Comparison of ENCODE assay signal across 24 cellular contexts in genomic region chr2:31923662-31924061, GRCh38.
DNase-seq lines count a peak whose midpoint lies in the region; ATAC-seq, FAIRE-seq and TF ChIP-seq lines count a peak whose summit lies in the region.
"Had no signal": no experiment of that assay in that cellular context is flagged by ENCODE, and none has a peak within 500 bp of the region (broad histone marks: within the 10 kb centered on the region; RNA-seq: fewer than 3 reads in every experiment).

No MANE protein-coding gene starts in this region.

- H3K27me3 ChIP-seq in left ventricle myocardium inferior (ENCODE audit: low read depth): no peaks in the 10 kb centered on the region
- no peaks in the 10 kb centered on the region for H3K27me3 ChIP-seq in right cardiac atrium (ENCODE audit: control insufficient read depth, insufficient read depth)
- no peaks in the 10 kb centered on the region for H3K27me3 ChIP-seq in endodermal cell (ENCODE audit: control insufficient read depth, insufficient read depth, low read length, poor library complexity, severe bottlenecking)

- H3K27ac ChIP-seq in left ventricle myocardium inferior (replicated peaks): peak overlapping the region; percentile 57
- H3K27ac ChIP-seq in right cardiac atrium (ENCODE audit: low read length): no peak overlapping the region
- no peak overlapping the region for H3K27ac ChIP-seq in endodermal cell (ENCODE audit: low read depth, low read length)
- H3K27ac ChIP-seq: C4-2B, GM23248, RWPE1, SK-N-MC had no signal

- no peaks in the 10 kb centered on the region for H3K27me3 Mint-ChIP-seq in endodermal cell (ENCODE audit: insufficient read depth)
- H3K27me3 Mint-ChIP-seq: B cell had no signal

- ATAC-seq in right cardiac atrium: no peak
- ATAC-seq: K562, Panc1 had no signal

- peaks cover 33% of the 10 kb centered on the region for H3K4me1 Mint-ChIP-seq in endodermal cell
- H3K4me1 Mint-ChIP-seq: H9 had no signal

- peaks cover 17% of the 10 kb centered on the region for H3K4me1 ChIP-seq in left ventricle myocardium inferior
- no peaks in the 10 kb centered on the region for H3K4me1 ChIP-seq in right cardiac atrium (ENCODE audit: control insufficient read depth, insufficient read depth, low read length)
- H3K4me1 ChIP-seq in endodermal cell (ENCODE audit: control insufficient read depth, insufficient read depth, low read length): no peaks in the 10 kb centered on the region

- H3K4me3 ChIP-seq in left ventricle myocardium inferior (peak overlapping the region; percentile 7), right cardiac atrium (ENCODE audit: low read length) (no peak overlapping the region), endodermal cell (ENCODE audit: low read length) (no peak overlapping the region)
- H3K4me3 ChIP-seq: GM23248, K562, SK-N-MC had no signal

- no peaks in the 10 kb centered on the region for H3K9me3 Mint-ChIP-seq in endodermal cell
- H3K9me3 Mint-ChIP-seq: H9 had no signal

- FAIRE-seq in GM19239 (lab: Jason Lieb, UNC): peak; percentile 21
- FAIRE-seq in H54 (lab: Jason Lieb, UNC): no peak
- FAIRE-seq: HTR-8/SVneo, K562 had no signal

- H3K9ac ChIP-seq in endodermal cell (ENCODE audit: extremely low read depth, low read length, poor library complexity, severe bottlenecking): no peak overlapping the region
- H3K9ac ChIP-seq: GM23248 had no signal

- peaks cover 23% of the 10 kb centered on the region for H3K36me3 Mint-ChIP-seq in endodermal cell (ENCODE audit: low read depth)

- intact Hi-C loops in left ventricle myocardium inferior (cut with micrococcal nuclease) (no loop called here), right cardiac atrium (cut with DNase I) (no loop called here)

- H3K4me3 Mint-ChIP-seq in endodermal cell: no peak overlapping the region
- H3K4me3 Mint-ChIP-seq: B cell, H9 had no signal

- TF ChIP-seq CTCF in left ventricle myocardium inferior (IDR thresholded peaks at IDR 0.05; ENCODE audit: borderline replicate concordance): no peak
- TF ChIP-seq CTCF in endodermal cell (conservative IDR thresholded peaks at IDR 0.05): no peak

- H3K27ac Mint-ChIP-seq in endodermal cell: peak overlapping the region; percentile 19
- H3K27ac Mint-ChIP-seq: B cell, H9 had no signal

- TF ChIP-seq POLR2A in H54 (IDR thresholded peaks at IDR 0.05; ENCODE audit: low read depth, low read length): no peak

- H3K36me3 ChIP-seq in left ventricle myocardium inferior (no peaks in the 10 kb centered on the region), endodermal cell (ENCODE audit: control insufficient read depth, insufficient read depth, low read length) (peaks cover 22% of the 10 kb centered on the region)

- no peak for DNase-seq in left ventricle myocardium inferior
- DNase-seq in right cardiac atrium: no peak
- no peak for DNase-seq in GM19239 (ENCODE audit: insufficient read length, low spot score)
- DNase-seq in endodermal cell: no peak
- no peak for DNase-seq in H54 (ENCODE audit: insufficient read length, low spot score)
- DNase-seq in NCI-H187 (lab: John Stamatoyannopoulos, UW): no peak
- no peak for DNase-seq in NCI-H2107 (lab: John Stamatoyannopoulos, UW)
- DNase-seq: DMS153, DND-41, GM23248, H9, MV-4-11, NCI-H1105, NCI-H146, NCI-H2029, NCI-H446 treated with DMSO at 0.1 percent for 48 hours, SIG-M5 had no signal

- H3K9me3 ChIP-seq in left ventricle myocardium inferior (replicated peaks) (no peaks in the 10 kb centered on the region), right cardiac atrium (ENCODE audit: control insufficient read depth, low read length) (no peaks in the 10 kb centered on the region), endodermal cell (ENCODE audit: control insufficient read depth, low read length) (no peaks in the 10 kb centered on the region)
